ENCODE assay signal across 15 cellular contexts in the genomic region with DNA sequence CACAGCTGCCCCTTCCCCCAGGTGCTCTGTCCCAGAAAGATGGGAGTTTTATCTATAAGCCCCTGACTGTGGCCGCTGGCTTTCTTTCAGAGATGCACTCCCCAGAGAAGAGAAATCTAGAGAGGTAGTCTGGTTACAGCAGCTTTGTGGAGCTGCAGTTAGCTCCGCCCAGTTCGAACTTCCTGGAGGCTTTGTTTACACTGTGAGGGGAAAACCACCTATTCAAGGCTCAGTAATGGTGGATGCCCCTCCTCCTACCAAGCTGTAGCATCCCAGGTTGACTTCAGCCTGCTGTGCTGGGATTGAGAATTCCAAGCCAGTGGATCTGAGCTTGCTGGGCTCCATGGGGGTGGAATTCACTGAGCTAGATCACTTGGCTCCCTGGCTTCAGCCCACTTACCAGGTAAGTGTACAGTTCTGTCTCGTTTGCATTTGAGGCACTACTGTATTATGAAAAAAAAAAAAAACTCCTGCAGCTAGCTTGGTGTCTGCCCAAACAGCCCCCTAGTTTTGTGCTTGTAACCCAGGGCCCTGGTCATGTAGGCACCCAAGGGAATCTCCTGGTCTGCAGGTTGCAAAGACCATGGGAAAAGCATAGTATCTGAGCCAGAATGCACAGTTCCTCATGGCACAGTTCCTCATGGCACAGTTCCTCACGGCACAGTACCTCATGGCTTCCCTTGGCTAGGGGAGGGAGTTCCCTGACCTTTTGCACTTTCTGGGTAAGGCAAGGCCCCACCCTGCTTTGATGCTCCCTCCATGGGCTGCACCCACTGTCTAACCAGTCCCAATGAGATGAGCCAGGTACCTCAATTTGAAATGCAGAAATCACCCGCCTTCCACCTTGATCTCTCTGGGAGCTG.
DNase-seq lines count a peak whose midpoint lies in the region; ATAC-seq lines count a peak whose summit lies in the region.
"Had no signal": no experiment of that assay in that cellular context is flagged by ENCODE, and none has a peak within 500 bp of the region (broad histone marks: within the 10 kb centered on the region; RNA-seq: fewer than 3 reads in every experiment).

No MANE protein-coding gene starts in this region.

- H3K4me3 ChIP-seq in HUES48 (ENCODE audit: low read depth, low read length): no peak overlapping the region; the same call in 1 of the 2 replicates
- H3K4me3 ChIP-seq: prostate gland had no signal

- H3K36me3 ChIP-seq in HUES48 (ENCODE audit: control insufficient read depth, insufficient read depth, low read length): no peaks in the 10 kb centered on the region
- H3K36me3 ChIP-seq: prostate gland had no signal

- H3K9me3 Mint-ChIP-seq in activated naive CD8-positive, alpha-beta T cell treated with anti-CD3 and anti-CD28 coated beads, Interleukin-2, amount 50 U/mL, for 24 hours: peaks cover 9% of the 10 kb centered on the region

- no peak overlapping the region for H3K4me3 Mint-ChIP-seq in activated naive CD8-positive, alpha-beta T cell treated with anti-CD3 and anti-CD28 coated beads, Interleukin-2, amount 50 U/mL, for 24 hours
- H3K4me3 Mint-ChIP-seq: CD8-positive, alpha-beta T cell; immature natural killer cell had no signal

- no peak overlapping the region for H3K27ac Mint-ChIP-seq in activated naive CD8-positive, alpha-beta T cell treated with anti-CD3 and anti-CD28 coated beads, Interleukin-2, amount 50 U/mL, for 24 hours
- H3K27ac Mint-ChIP-seq: CD8-positive, alpha-beta T cell; immature natural killer cell had no signal

- H3K4me1 Mint-ChIP-seq in activated naive CD8-positive, alpha-beta T cell treated with anti-CD3 and anti-CD28 coated beads, Interleukin-2, amount 50 U/mL, for 24 hours: no peaks in the 10 kb centered on the region
- H3K4me1 Mint-ChIP-seq: immature natural killer cell had no signal

- no peak overlapping the region for H3K9ac ChIP-seq in HUES48 (ENCODE audit: low read depth, low read length)

- no peaks in the 10 kb centered on the region for H3K36me3 Mint-ChIP-seq in activated naive CD8-positive, alpha-beta T cell treated with anti-CD3 and anti-CD28 coated beads, Interleukin-2, amount 50 U/mL, for 24 hours (ENCODE audit: low read depth)
- H3K36me3 Mint-ChIP-seq: CD8-positive, alpha-beta T cell had no signal

- no peaks in the 10 kb centered on the region for H3K27me3 ChIP-seq in HUES48 (ENCODE audit: control insufficient read depth, insufficient read depth, low read length)

- no peaks in the 10 kb centered on the region; the same call in 1 of the 2 replicates for H3K9me3 ChIP-seq in HUES48 (ENCODE audit: control insufficient read depth, insufficient read depth, low read length)
- H3K9me3 ChIP-seq: prostate gland had no signal

- intact Hi-C loops in left colon (cut with DNase I, micrococcal nuclease): no loop called here

- ATAC-seq in GM21576 (IDR thresholded peaks at IDR 0.05; ENCODE audit: unreplicated experiment): peak; percentile 70
- ATAC-seq in left colon: peak; percentile 61
- ATAC-seq in activated naive CD8-positive, alpha-beta T cell treated with anti-CD3 and anti-CD28 coated beads, Interleukin-2, amount 50 U/mL, for 24 hours: no peak
- ATAC-seq: activated CD4-positive, CD25-positive, alpha-beta regulatory T cell treated with anti-CD3 and anti-CD28 coated beads, Interleukin-2, amount 50 U/mL, for 24 hours; CD8-positive, alpha-beta T cell had no signal

- no peaks in the 10 kb centered on the region for H3K27me3 Mint-ChIP-seq in activated naive CD8-positive, alpha-beta T cell treated with anti-CD3 and anti-CD28 coated beads, Interleukin-2, amount 50 U/mL, for 24 hours

- no peaks in the 10 kb centered on the region for H3K4me1 ChIP-seq in HUES48 (ENCODE audit: control insufficient read depth, insufficient read depth, low read length)
- H3K4me1 ChIP-seq: prostate gland had no signal

- H3K27ac ChIP-seq in HUES48 (ENCODE audit: low read depth, low read length): peak overlapping the region; percentile 28
- H3K27ac ChIP-seq: prostate gland, RWPE1 had no signal

- DNase-seq in NCI-H146 (lab: John Stamatoyannopoulos, UW) (peak; percentile 10), NCI-H146 treated with DMSO at 0.1 percent for 48 hours (lab: John Stamatoyannopoulos, UW; ENCODE audit: unreplicated experiment) (no peak), left colon (peak; percentile 48 to 53), epidermal melanocyte (ENCODE audit: insufficient read length, low spot score) (no peak), cerebellar cortex (ENCODE audit: low spot score) (no peak)
- DNase-seq in activated naive CD8-positive, alpha-beta T cell treated with anti-CD3 and anti-CD28 coated beads, Interleukin-2, amount 50 U/mL, for 24 hours: no peak
- DNase-seq: 8988T; CD8-positive, alpha-beta T cell; immature natural killer cell; T-helper 1 cell had no signal

Comparison
In these comparisons a context has a peak if more than half of its experiments do, and no peak if none do; other contexts are left out.
1. DNase-seq: peak in NCI-H146 (single experiment) and left colon (2 of 2); none in NCI-H146 treated with DMSO at 0.1 percent for 48 hours (single experiment), epidermal melanocyte (single experiment), activated naive CD8-positive, alpha-beta T cell treated with anti-CD3 and anti-CD28 coated beads, Interleukin-2, amount 50 U/mL, for 24 hours (single experiment) and cerebellar cortex (single experiment).